9 cellular contexts compared by ENCODE assay signal in genomic region chr11:71342951-71343827, GRCh38.
A peak's percentile ranks its signal among the peaks of the same experiment; 100 is the strongest.
DNase-seq lines count a peak whose midpoint lies in the region; ATAC-seq and TF ChIP-seq lines count a peak whose summit lies in the region.
"Had no signal": no experiment of that assay in that cellular context is flagged by ENCODE, and none has a peak within 500 bp of the region (broad histone marks: within the 10 kb centered on the region; RNA-seq: fewer than 3 reads in every experiment).

No MANE protein-coding gene starts in this region.

- no peak for TF ChIP-seq POLR2A in upper lobe of left lung (IDR thresholded peaks at IDR 0.05)

- no peak for TF ChIP-seq EP300 in upper lobe of left lung (IDR thresholded peaks at IDR 0.05)

- peak in 1 of 2 donors; percentile 23 for ATAC-seq in upper lobe of left lung (ENCODE audit: low FRiP score in 2 of 2)
- ATAC-seq in HG02884 (IDR thresholded peaks at IDR 0.05; ENCODE audit: unreplicated experiment) = no peak

- peak; percentile 14 to 49 (median 27) for DNase-seq in NCI-H1417 (lab: John Stamatoyannopoulos, UW)
- no peak for DNase-seq in NCI-H1417 treated with DMSO at 0.1 percent for 48 hours (lab: John Stamatoyannopoulos, UW)
- peak; percentile 33 for DNase-seq in HS-27A (ENCODE audit: low read depth)
- peak; percentile 80 for DNase-seq in WERI-Rb-1
- DNase-seq in iris pigment epithelial cell (ENCODE audit: low read depth) = peak; percentile 10
- DNase-seq in upper lobe of left lung = peak in 1 of 2 donors; percentile 44
- no peak for DNase-seq in NCI-H1694 treated with DMSO at 0.1 percent for 48 hours (lab: John Stamatoyannopoulos, UW)

- H3K36me3 ChIP-seq in WERI-Rb-1 = no peaks in the 10 kb centered on the region
- H3K36me3 ChIP-seq in upper lobe of left lung = no peaks in the 10 kb centered on the region
- H3K36me3 ChIP-seq: BLaER1 had no signal

- H3K27me3 ChIP-seq in WERI-Rb-1 (ENCODE audit: insufficient read depth, low read depth, severe bottlenecking) (no peaks in the 10 kb centered on the region), upper lobe of left lung (no peaks in the 10 kb centered on the region)
- H3K27me3 ChIP-seq: BLaER1 had no signal

- TF ChIP-seq CTCF in WERI-Rb-1 (IDR thresholded peaks at IDR 0.05; ENCODE audit: low read depth, low read length) (peak; percentile 91), upper lobe of left lung (IDR thresholded peaks at IDR 0.05) (peak; percentile 16 to 69 (median 51))

- no peak overlapping the region for H3K4me3 ChIP-seq in WERI-Rb-1 (ENCODE audit: low read depth, low read length)
- H3K4me3 ChIP-seq in upper lobe of left lung = no peak overlapping the region
- H3K4me3 ChIP-seq: BLaER1 had no signal

- H3K4me1 ChIP-seq in upper lobe of left lung = peaks cover 4 to 12% (median 8%) of the 10 kb centered on the region in 4 donors

- no peak overlapping the region for H3K27ac ChIP-seq in WERI-Rb-1
- no peak overlapping the region for H3K27ac ChIP-seq in upper lobe of left lung
- H3K27ac ChIP-seq: BLaER1 had no signal

- 72 to 83% methylated on average over 18 to 20 of the region's 20 CpGs for WGBS in upper lobe of left lung, 2 donors

- H3K9me3 ChIP-seq in WERI-Rb-1 (ENCODE audit: severe bottlenecking) (no peaks in the 10 kb centered on the region), upper lobe of left lung (no peaks in the 10 kb centered on the region)
- H3K9me3 ChIP-seq: BLaER1 had no signal

Comparison
In these comparisons a context has a peak if more than half of its experiments do, and no peak if none do; other contexts are left out.
1. DNase-seq: peak in NCI-H1417 (3 of 3), HS-27A (single experiment), WERI-Rb-1 (single experiment) and iris pigment epithelial cell (single experiment); none in NCI-H1417 treated with DMSO at 0.1 percent for 48 hours (single experiment) and NCI-H1694 treated with DMSO at 0.1 percent for 48 hours (single experiment).